In genomic region chr1:203591626-203592025, GRCh38 we compare ENCODE assay signal across 21 cellular contexts. TPM values are rescaled to one million over a fixed set of nuclear protein-coding genes. Genes with fewer than 3 reads are reported as not detected.
DNase-seq lines count a peak whose midpoint lies in the region; ATAC-seq and TF ChIP-seq lines count a peak whose summit lies in the region.
"Had no signal": no experiment of that assay in that cellular context is flagged by ENCODE, and none has a peak within 500 bp of the region (broad histone marks: within the 10 kb centered on the region; RNA-seq: fewer than 3 reads in every experiment).

No MANE protein-coding gene starts in this region.

- H3K36me3 Mint-ChIP-seq in neural crest cell (ENCODE audit: low read depth) (no peaks in the 10 kb centered on the region), type B pancreatic cell (no peaks in the 10 kb centered on the region)
- H3K36me3 Mint-ChIP-seq: activated naive CD4-positive, alpha-beta T cell treated with anti-CD3 and anti-CD28 coated beads, Interleukin-2, amount 50 U/mL, for 72 hours; CD4-positive, alpha-beta memory T cell had no signal

- no peak overlapping the region for H3K56ac ChIP-seq in IMR-90 (ENCODE audit: extremely low read depth, insufficient read depth, low read length)

- POLR2A ChIA-PET in IMR-90 (lab: Charles Lee; ENCODE audit: unreplicated experiment): no interaction called here

- DNase-seq in IMR-90 (no peak), neural crest cell (ENCODE audit: low read depth, low spot score) (no peak), type B pancreatic cell (ENCODE audit: extremely low spot score, unreplicated experiment) (no peak), Peyer's patch (no peak), hippocampal formation (lab: John Stamatoyannopoulos, UW) (no peak)
- DNase-seq: activated CD8-positive, alpha-beta memory T cell treated with anti-CD3 and anti-CD28 coated beads for 24 hours; CD4-positive, alpha-beta memory T cell; cerebellar nuclear complex; DMS 273 treated with DMSO at 0.1 percent for 48 hours; heart right ventricle; KG1; NCI-H2171 treated with DMSO at 0.1 percent for 48 hours; NCI-H526 treated with DMSO at 0.1 percent for 48 hours had no signal

- peak overlapping the region; percentile 44 for H2AK9ac ChIP-seq in IMR-90 (replicated peaks; ENCODE audit: low read depth, low read length, poor library complexity)

- H3K27me3 ChIP-seq in IMR-90 (ENCODE audit: control insufficient read depth, insufficient read depth, low read length) (no peaks in the 10 kb centered on the region), gastroesophageal sphincter (no peaks in the 10 kb centered on the region), Peyer's patch (no peaks in the 10 kb centered on the region)
- H3K27me3 ChIP-seq: ascending aorta, heart right ventricle, vagina had no signal

- H3K18ac ChIP-seq in IMR-90 (ENCODE audit: low read depth, low read length): peak overlapping the region; percentile 84

- peak overlapping the region; percentile 57 for H4K91ac ChIP-seq in IMR-90 (ENCODE audit: insufficient read depth, low read depth, low read length)

- H3K27me3 Mint-ChIP-seq in neural crest cell (ENCODE audit: low read depth): no peaks in the 10 kb centered on the region
- H3K27me3 Mint-ChIP-seq in type B pancreatic cell: no peaks in the 10 kb centered on the region
- H3K27me3 Mint-ChIP-seq: activated CD4-positive, alpha-beta T cell treated with anti-CD3 and anti-CD28 coated beads for 36 hours had no signal

- peaks cover 56% of the 10 kb centered on the region for H3K4me1 Mint-ChIP-seq in neural crest cell
- H3K4me1 Mint-ChIP-seq in type B pancreatic cell (ENCODE audit: unreplicated experiment): peaks cover 51% of the 10 kb centered on the region

- H3K23ac ChIP-seq in IMR-90 (ENCODE audit: low read depth, low read length): peak overlapping the region; percentile 8; the same call in 1 of the 2 replicates

- no CpG with 5 or more reads among the region's 2 CpGs for WGBS in IMR-90 (ENCODE audit: extremely low coverage in 2 of 2, insufficient read length in 1 of 2), 2 experiments
- WGBS in gastroesophageal sphincter (ENCODE audit: low coverage in 1 of 2), 2 donors: 43 to 55% methylated on average over 1 to 2 of the region's 2 CpGs

- H3K14ac ChIP-seq in IMR-90 (replicated peaks; ENCODE audit: low read depth, low read length): peak overlapping the region; percentile 67

- TF ChIP-seq CTCF in IMR-90 (conservative IDR thresholded peaks at IDR 0.05; ENCODE audit: low read depth, low read length): no peak
- TF ChIP-seq CTCF in gastroesophageal sphincter (IDR thresholded peaks at IDR 0.05): no peak
- TF ChIP-seq CTCF in neural crest cell (conservative IDR thresholded peaks at IDR 0.05): no peak
- no peak for TF ChIP-seq CTCF in type B pancreatic cell (conservative IDR thresholded peaks at IDR 0.05)
- no peak for TF ChIP-seq CTCF in Peyer's patch (IDR thresholded peaks at IDR 0.05)

- H3K9me3 ChIP-seq in IMR-90 (ENCODE audit: control insufficient read depth, insufficient read depth, low read length) (no peaks in the 10 kb centered on the region), gastroesophageal sphincter (no peaks in the 10 kb centered on the region), Peyer's patch (no peaks in the 10 kb centered on the region)
- H3K9me3 ChIP-seq: ascending aorta, heart right ventricle, vagina had no signal

- CTCF ChIA-PET in IMR-90 (lab: Yijun Ruan, JAX): interaction anchor here (0.6 to 1.0 kb wide), 2 partner anchors 104 to 668 kb away, joined by 3 read pairs; no protein-coding TSS in a partner anchor

- H3K9me1 ChIP-seq in IMR-90 (ENCODE audit: insufficient read depth, low read length): peaks cover 20% of the 10 kb centered on the region

- H3K4ac ChIP-seq in IMR-90 (ENCODE audit: low read depth, low read length): peak overlapping the region; percentile 71

- no peak overlapping the region for H3K27ac ChIP-seq in IMR-90 (ENCODE audit: insufficient read depth, low read length)
- peak overlapping the region in 3 of 4 donors; percentile 69 to 80 (median 79) for H3K27ac ChIP-seq in gastroesophageal sphincter
- peak overlapping the region in 1 of 4 donors; percentile 6 for H3K27ac ChIP-seq in Peyer's patch
- H3K27ac ChIP-seq: ascending aorta, parathyroid adenoma had no signal

- peak overlapping the region; percentile 76; the same call in 1 of the 2 replicates for H2BK20ac ChIP-seq in IMR-90 (ENCODE audit: low read depth, low read length)

- peak overlapping the region; percentile 52 for H2BK120ac ChIP-seq in IMR-90 (ENCODE audit: low read depth, low read length)

- in situ Hi-C loops in IMR-90 (cut with MboI; ENCODE audit: low sequenced_read_pairs): no loop called here

- no peak overlapping the region for H3K9ac ChIP-seq in IMR-90 (ENCODE audit: low read depth, low read length)
- H3K9ac ChIP-seq: parathyroid adenoma had no signal

- H2AK5ac ChIP-seq in IMR-90 (ENCODE audit: low read depth, low read length): peak overlapping the region; percentile 81; the same call in 1 of the 2 replicates

- peak overlapping the region; percentile 90; the same call in 2 of the 3 replicates for H2BK15ac ChIP-seq in IMR-90 (ENCODE audit: low read depth, low read length)

- H3K4me3 ChIP-seq in IMR-90 (ENCODE audit: insufficient read depth, low read depth, low read length) (no peak overlapping the region), gastroesophageal sphincter (no peak overlapping the region), Peyer's patch (no peak overlapping the region)
- H3K4me3 ChIP-seq: ascending aorta, heart right ventricle, vagina had no signal

- peak overlapping the region; percentile 74 for H2AFZ ChIP-seq in IMR-90 (replicated peaks; ENCODE audit: low read length, poor library complexity)
- H2AFZ ChIP-seq: parathyroid adenoma had no signal

- intact Hi-C loops in IMR-90 (cut with micrococcal nuclease): no loop called here

- peak overlapping the region; percentile 8 for H3K4me3 Mint-ChIP-seq in neural crest cell
- peak overlapping the region; percentile 44 for H3K4me3 Mint-ChIP-seq in type B pancreatic cell
- H3K4me3 Mint-ChIP-seq: activated CD4-positive, alpha-beta T cell treated with anti-CD3 and anti-CD28 coated beads for 36 hours; CD4-positive, alpha-beta memory T cell had no signal

- ATAC-seq in IMR-90 (ENCODE audit: low read depth): no peak
- no peak for ATAC-seq in gastroesophageal sphincter
- ATAC-seq in HG02571 (IDR thresholded peaks at IDR 0.05; ENCODE audit: unreplicated experiment): no peak
- ATAC-seq: activated CD4-positive, alpha-beta T cell treated with anti-CD3 and anti-CD28 coated beads for 36 hours; activated naive CD4-positive, alpha-beta T cell treated with anti-CD3 and anti-CD28 coated beads, Interleukin-2, amount 50 U/mL, for 72 hours; Right ventricle myocardium inferior had no signal

- H3K4me2 ChIP-seq in IMR-90 (ENCODE audit: low read depth, low read length): no peak overlapping the region

- peak overlapping the region; percentile 94 for H3K27ac Mint-ChIP-seq in neural crest cell (ENCODE audit: unreplicated experiment)
- peak overlapping the region; percentile 48 for H3K27ac Mint-ChIP-seq in type B pancreatic cell
- H3K27ac Mint-ChIP-seq: activated CD4-positive, alpha-beta T cell treated with anti-CD3 and anti-CD28 coated beads for 36 hours; CD4-positive, alpha-beta memory T cell had no signal

- H3K9me3 Mint-ChIP-seq in neural crest cell: no peaks in the 10 kb centered on the region
- H3K9me3 Mint-ChIP-seq in type B pancreatic cell: no peaks in the 10 kb centered on the region
- H3K9me3 Mint-ChIP-seq: activated naive CD4-positive, alpha-beta T cell treated with anti-CD3 and anti-CD28 coated beads, Interleukin-2, amount 50 U/mL, for 72 hours had no signal

- peak overlapping the region; percentile 46 to 57; a peak in 3 of 4 replicates for H4K8ac ChIP-seq in IMR-90 (ENCODE audit: low read depth in 2 of 2, low read length in 2 of 2)

- H4K5ac ChIP-seq in IMR-90 (ENCODE audit: low read depth, low read length): peak overlapping the region; percentile 66

- H3K79me1 ChIP-seq in IMR-90 (ENCODE audit: low read depth in 1 of 2, low read length in 2 of 2): no peaks in the 10 kb centered on the region

- no peak for TF ChIP-seq EP300 in gastroesophageal sphincter (IDR thresholded peaks at IDR 0.05)

- no TSS peak for BruUV-seq in IMR-90 (replicated peaks; lab: Mats Ljungman, UMichigan)

- no peaks in the 10 kb centered on the region for H4K20me1 ChIP-seq in IMR-90 (ENCODE audit: insufficient read depth, low read length)

- dilution Hi-C loops in IMR-90 (cut with HindIII; ENCODE audit: low sequenced_read_pairs, unreplicated experiment): no loop called here

- H3K36me3 ChIP-seq in IMR-90 (ENCODE audit: control insufficient read depth, insufficient read depth, low read length) (no peaks in the 10 kb centered on the region), gastroesophageal sphincter (no peaks in the 10 kb centered on the region), Peyer's patch (no peaks in the 10 kb centered on the region)
- H3K36me3 ChIP-seq: ascending aorta, heart right ventricle, vagina had no signal

- TF ChIP-seq POLR2A in IMR-90 (IDR thresholded peaks at IDR 0.05; ENCODE audit: low read depth, low read length): no peak
- TF ChIP-seq POLR2A in gastroesophageal sphincter (IDR thresholded peaks at IDR 0.05): no peak
- no peak for TF ChIP-seq POLR2A in Peyer's patch (IDR thresholded peaks at IDR 0.05)

- H3K4me1 ChIP-seq in IMR-90 (ENCODE audit: control insufficient read depth, insufficient read depth, low read length) (peaks cover 25% of the 10 kb centered on the region), gastroesophageal sphincter (peaks cover 0 to 30% (median 14%) of the 10 kb centered on the region in 3 donors), Peyer's patch (no peaks in the 10 kb centered on the region)
- H3K4me1 ChIP-seq: ascending aorta, parathyroid adenoma had no signal

- H2BK5ac ChIP-seq in IMR-90 (ENCODE audit: low read depth, low read length, poor library complexity, severe bottlenecking): peak overlapping the region; percentile 40

- no peak for TF ChIP-seq RAD21 in IMR-90 (IDR thresholded peaks at IDR 0.05; ENCODE audit: low read length)

TF ChIP-seq in IMR-90, 13 proteins besides CTCF, POLR2A, EP300 and RAD21 (continues in another document):
- TF ChIP-seq RFX5 (IDR thresholded peaks at IDR 0.05; ENCODE audit: low read depth, low read length) (no peak), CHD1 (IDR thresholded peaks at IDR 0.05; ENCODE audit: low read depth, low read length) (no peak), FOS (IDR thresholded peaks at IDR 0.05; ENCODE audit: low read depth, low read length) (no peak)

RNA-seq across cellular contexts. Expression of gene ATP2B4, which starts 35.0 kb away (rescaled TPM):
- total RNA-seq in IMR-90 (2012; rRNA removed) (290 and 311 TPM in 2 replicates), gastroesophageal sphincter (100 to 1,000 TPM; 211 to 454 (median 257) TPM), neural crest cell (23.8 and 24.7 TPM in 2 replicates), type B pancreatic cell (ENCODE audit: low replicate concordance) (89.6 and 91.6 TPM in 2 replicates), Peyer's patch (10 to 100 TPM; 36.3 to 78.4 (median 59.7) TPM)
- polyA plus RNA-seq in IMR-90 (2012; rRNA removed): 172 TPM in 2 replicates
- polyA plus RNA-seq in IMR-90 (2012; cell fraction: cytosol; rRNA removed): 65.5 and 87.1 TPM in 2 replicates
- 90.6 and 259 TPM in 2 replicates for polyA plus RNA-seq in IMR-90 (2012; cell fraction: nucleus; rRNA removed; ENCODE audit: low replicate concordance)
